17 cellular contexts compared by ENCODE assay signal in genomic region chr7:94423865-94424264, GRCh38. TPM values are rescaled to one million over a fixed set of nuclear protein-coding genes. Genes with fewer than 3 reads are reported as not detected.
DNase-seq lines count a peak whose midpoint lies in the region; ATAC-seq, FAIRE-seq and TF ChIP-seq lines count a peak whose summit lies in the region.
"Had no signal": no experiment of that assay in that cellular context is flagged by ENCODE, and none has a peak within 500 bp of the region (broad histone marks: within the 10 kb centered on the region; RNA-seq: fewer than 3 reads in every experiment).

No MANE protein-coding gene starts in this region.

- ATAC-seq in HepG2 = no peak
- ATAC-seq in GM18498 (IDR thresholded peaks at IDR 0.05; ENCODE audit: unreplicated experiment) = no peak
- ATAC-seq: A549, GM12878, left lobe of liver had no signal

- no peak overlapping the region for H3K9ac ChIP-seq in HepG2 (ENCODE audit: insufficient read depth, low read depth, low read length)
- H3K9ac ChIP-seq in Karpas-422 (ENCODE audit: low read length) = no peak overlapping the region

- no peaks in the 10 kb centered on the region for H3K9me3 ChIP-seq in AG04450 (ENCODE audit: control insufficient read depth, insufficient read depth, low read length)
- H3K9me3 ChIP-seq in HepG2 (ENCODE audit: low read length) = no peaks in the 10 kb centered on the region
- no peaks in the 10 kb centered on the region for H3K9me3 ChIP-seq in Karpas-422 (ENCODE audit: low read length)
- H3K9me3 ChIP-seq: A549 had no signal

- H4K20me1 ChIP-seq in HepG2 (ENCODE audit: insufficient read depth, low read length) (no peaks in the 10 kb centered on the region), Karpas-422 (ENCODE audit: insufficient read depth, low read depth, low read length) (no peaks in the 10 kb centered on the region)

- no peaks in the 10 kb centered on the region for H3K79me2 ChIP-seq in HepG2 (ENCODE audit: insufficient read depth, low read length)
- H3K79me2 ChIP-seq in Karpas-422 (ENCODE audit: low read length) = no peaks in the 10 kb centered on the region

- peak overlapping the region; percentile 39 to 89 (median 88) for H3K27ac Mint-ChIP-seq in nephron
- H3K27ac Mint-ChIP-seq: activated naive CD8-positive, alpha-beta T cell; nephron progenitor cell had no signal

- in situ Hi-C loops in HepG2 (cut with HindIII; ENCODE audit: extremely low pct_ligation_motif_present, low pct_unique_long_range_greater_than_20kb) = no loop called here

- intact Hi-C loops in HepG2 (cut with micrococcal nuclease; ENCODE audit: unreplicated experiment) = no loop called here

- H2AFZ ChIP-seq in HepG2 (ENCODE audit: low read length) (no peak overlapping the region), Karpas-422 (ENCODE audit: low read length) (no peak overlapping the region)

- TF ChIP-seq POLR2A in HepG2 (IDR thresholded peaks at IDR 0.05; ENCODE audit: insufficient read depth in 1 of 2, low read depth in 2 of 2, low read length in 2 of 2) = no peak

- no peak for TF ChIP-seq RAD21 in HepG2 (CRISPR knock-in tag; IDR thresholded peaks at IDR 0.05)

- TF ChIP-seq CTCF in AG04450 (IDR thresholded peaks at IDR 0.05; ENCODE audit: low read depth, low read length) = no peak
- no peak for TF ChIP-seq CTCF in epithelial cell of esophagus (IDR thresholded peaks at IDR 0.05; ENCODE audit: insufficient read depth, low read depth, low read length, missing control alignments)
- no peak for TF ChIP-seq CTCF in nephron (IDR thresholded peaks at IDR 0.05; ENCODE audit: unreplicated experiment in 3 of 3)
- no peak for TF ChIP-seq CTCF in HepG2 (CRISPR knock-in tag; IDR thresholded peaks at IDR 0.05)

- no TSS peak for BruUV-seq in HepG2 (replicated peaks; lab: Mats Ljungman, UMichigan)

- DNase-seq in AG04450 (ENCODE audit: low read depth, low spot score) = peak; percentile 42
- peak; percentile 53 for DNase-seq in RPMI7951 (ENCODE audit: low read depth)
- DNase-seq in epithelial cell of esophagus (ENCODE audit: low read depth) = peak; percentile 54
- DNase-seq in HepG2 (ENCODE audit: low spot score) = no peak
- DNase-seq in NCI-H146 (lab: John Stamatoyannopoulos, UW) = no peak
- DNase-seq in Karpas-422 = no peak
- DNase-seq: activated CD8-positive, alpha-beta memory T cell treated with anti-CD3 and anti-CD28 coated beads, Interleukin-2, amount 50 U/mL, for 48 hours; DMS 273 treated with DMSO at 0.1 percent for 48 hours; dorsolateral prefrontal cortex; nephron progenitor cell; substantia nigra had no signal

- H3K4me1 ChIP-seq in HepG2 (ENCODE audit: insufficient read depth, low read length) (no peaks in the 10 kb centered on the region), Karpas-422 (ENCODE audit: low read length) (no peaks in the 10 kb centered on the region)
- H3K4me1 ChIP-seq: A549 had no signal

- H3K4me3 ChIP-seq in AG04450 (ENCODE audit: low read depth, low read length) (no peak overlapping the region), epithelial cell of esophagus (ENCODE audit: low read length) (no peak overlapping the region), HepG2 (replicated peaks in 1 of 3; ENCODE audit: insufficient read depth in 1 of 3, low read depth in 2 of 3, low read length in 3 of 3) (no peak overlapping the region), Karpas-422 (ENCODE audit: low read length) (no peak overlapping the region)
- H3K4me3 ChIP-seq: A549, dorsolateral prefrontal cortex, GM12878 had no signal

- H3K9me2 ChIP-seq in Karpas-422 (replicated peaks; ENCODE audit: insufficient read depth, low read length) = no peaks in the 10 kb centered on the region

- H3K4me2 ChIP-seq in HepG2 (ENCODE audit: low read depth, low read length) (no peak overlapping the region), Karpas-422 (ENCODE audit: low read depth, low read length, poor library complexity, severe bottlenecking) (no peak overlapping the region)
- H3K4me2 ChIP-seq: A549 had no signal

- H3K4me1 Mint-ChIP-seq in nephron = peaks cover 37% of the 10 kb centered on the region
- H3K4me1 Mint-ChIP-seq: nephron progenitor cell had no signal

- H3K27ac ChIP-seq in AG04450 (ENCODE audit: low read depth, low read length) (peak overlapping the region; percentile 89), HepG2 (ENCODE audit: extremely low read length, insufficient read depth, low read length) (no peak overlapping the region), Karpas-422 (ENCODE audit: low read length) (no peak overlapping the region)
- H3K27ac ChIP-seq: A549, dorsolateral prefrontal cortex had no signal

- 4% methylated on average over 1 of the region's 1 CpG for WGBS in HepG2 (ENCODE audit: low lambda C conversion rate)

- H3K27me3 ChIP-seq in AG04450 (ENCODE audit: control insufficient read depth, insufficient read depth, low read length) (no peaks in the 10 kb centered on the region), HepG2 (ENCODE audit: control insufficient read depth in 1 of 2, insufficient read depth in 2 of 2, low read length in 2 of 2) (peaks cover 0 to 34% of the 10 kb centered on the region in 2 experiments; a peak in 3 of 5 replicates), Karpas-422 (ENCODE audit: low read length) (no peaks in the 10 kb centered on the region)
- H3K27me3 ChIP-seq: dorsolateral prefrontal cortex had no signal

- CTCF ChIA-PET in AG04450 (lab: Charles Lee) (interaction anchor here (2.2 to 4.3 kb wide), 3 partner anchors 12 to 135 kb away, joined by 13 to 32 read pairs (median 21); no protein-coding TSS in a partner anchor), HepG2 (lab: Yijun Ruan, JAX; ENCODE audit: low intra/inter-chr PET ratio, low total read pairs) (no interaction called here)

- TF ChIP-seq EP300 in HepG2 (IDR thresholded peaks at IDR 0.05; ENCODE audit: low read depth in 2 of 2, low read length in 2 of 2) (no peak), HepG2 (CRISPR knock-in tag; IDR thresholded peaks at IDR 0.05; ENCODE audit: borderline replicate concordance) (no peak)

- H3K9me3 Mint-ChIP-seq in nephron = no peaks in the 10 kb centered on the region
- H3K9me3 Mint-ChIP-seq: nephron progenitor cell had no signal

- FAIRE-seq in HepG2 (lab: Jason Lieb, UNC) = no peak
- FAIRE-seq: A549, GM12878 had no signal

- H3K36me3 ChIP-seq in HepG2 (replicated peaks in 1 of 2; ENCODE audit: control insufficient read depth in 1 of 2, insufficient read depth in 2 of 2, low read length in 2 of 2) (no peaks in the 10 kb centered on the region), Karpas-422 (ENCODE audit: insufficient read depth, low read length) (no peaks in the 10 kb centered on the region)

- H3K4me3 Mint-ChIP-seq in nephron = no peak overlapping the region
- H3K4me3 Mint-ChIP-seq: activated naive CD8-positive, alpha-beta T cell; nephron progenitor cell had no signal

- H3K27me3 Mint-ChIP-seq in nephron (ENCODE audit: low read depth) = no peaks in the 10 kb centered on the region

- peaks cover 97% of the 10 kb centered on the region for H3K36me3 Mint-ChIP-seq in nephron (ENCODE audit: low read depth)
- H3K36me3 Mint-ChIP-seq: activated naive CD8-positive, alpha-beta T cell had no signal

- POLR2A ChIA-PET in AG04450 (lab: Yijun Ruan, JAX) (interaction anchor here (0.6 to 6.8 kb wide), 8 partner anchors 9 to 226 kb away, joined by 3 to 71 read pairs (median 4); no protein-coding TSS in a partner anchor), HepG2 (lab: Yijun Ruan, JAX) (no interaction called here)

TF ChIP-seq in HepG2, 621 proteins besides CTCF, POLR2A, EP300 and RAD21 (continues in another document):
- TF ChIP-seq HNRNPH1 (optimal IDR thresholded peaks at IDR 0.05; ENCODE audit: low read depth, low read length) (no peak), ZNF251 (CRISPR knock-in tag; IDR thresholded peaks at IDR 0.05) (no peak), MYC (CRISPR knock-in tag; IDR thresholded peaks at IDR 0.05; ENCODE audit: borderline replicate concordance) (no peak), KMT2B (CRISPR knock-in tag; IDR thresholded peaks at IDR 0.05) (no peak)

RNA-seq across cellular contexts. Expression of gene COL1A2, which starts 29.2 kb away (rescaled TPM):
- 4,545 and 4,815 TPM in 2 replicates for polyA plus RNA-seq in AG04450 (2011; rRNA removed)
- 1,782 and 1,823 TPM in 2 replicates for polyA minus RNA-seq in AG04450 (2011; rRNA and poly(A)+ RNA removed)
- total RNA-seq in RPMI7951 (2014; rRNA removed; shearing (Covaris generic)) = 1,601 and 1,652 TPM in 2 replicates
- not detected in 2 replicates for total RNA-seq in HepG2 (2016; rRNA removed; fragmentation: Illumina TruSeq; extraction: Trizol)
- not detected in 2 replicates for total RNA-seq in HepG2 (2016; cell fraction: cytosol; rRNA removed; fragmentation: Illumina TruSeq; extraction: Trizol; ENCODE audit: low read depth)
- total RNA-seq in HepG2 (2016; cell fraction: insoluble cytoplasmic fraction; rRNA removed; fragmentation: Illumina TruSeq; extraction: Trizol) = not detected in 2 replicates
- total RNA-seq in HepG2 (2016; cell fraction: membrane; rRNA removed; fragmentation: Illumina TruSeq; extraction: Trizol) = not detected in 2 replicates
- not detected in 2 replicates for total RNA-seq in HepG2 (2016; cell fraction: nucleus; rRNA removed; fragmentation: Illumina TruSeq; extraction: Trizol)
- polyA plus RNA-seq in HepG2 (2011; rRNA removed) = not detected in 2 replicates
- polyA plus RNA-seq in HepG2 (2011; cell fraction: cytosol; rRNA removed) = not detected in 2 replicates
- polyA plus RNA-seq in HepG2 (2011; cell fraction: nucleus; rRNA removed) = not detected in 2 replicates
- polyA plus RNA-seq in HepG2 (2012) = not detected in 2 replicates
- not detected in 2 replicates for polyA plus RNA-seq in HepG2 (2016; cell fraction: cytosol; fragmentation: Illumina TruSeq; extraction: Trizol; ENCODE audit: low read depth)
- polyA plus RNA-seq in HepG2 (2016; cell fraction: insoluble cytoplasmic fraction; fragmentation: Illumina TruSeq; extraction: Trizol; ENCODE audit: low read depth) = not detected in 2 replicates
- polyA plus RNA-seq in HepG2 (2016; cell fraction: membrane; fragmentation: Illumina TruSeq; extraction: Trizol; ENCODE audit: low read depth) = not detected in 2 replicates
- not detected in 2 replicates for polyA plus RNA-seq in HepG2 (2016; cell fraction: nucleus; fragmentation: Illumina TruSeq; extraction: Trizol; ENCODE audit: insufficient read depth, low read depth)
- polyA minus RNA-seq in HepG2 (2011; rRNA and poly(A)+ RNA removed; ENCODE audit: low replicate concordance) = 0.07 TPM in 1 of 2 replicates, not detected in the other
- polyA minus RNA-seq in HepG2 (2011; cell fraction: cytosol; rRNA and poly(A)+ RNA removed) = not detected in 2 replicates
- not detected in 2 replicates for polyA minus RNA-seq in HepG2 (2011; cell fraction: nucleus; rRNA and poly(A)+ RNA removed)
- total RNA-seq in Karpas-422 (2014; rRNA removed; shearing (Covaris generic); ENCODE audit: low replicate concordance) = not detected in 2 replicates

Comparison
In these comparisons a context has a peak if more than half of its experiments do, and no peak if none do; other contexts are left out.
1. DNase-seq: peak in AG04450 (single experiment), RPMI7951 (single experiment) and epithelial cell of esophagus (single experiment); none in HepG2 (single experiment), NCI-H146 (single experiment) and Karpas-422 (single experiment).
2. RNA of gene COL1A2, which starts 29.2 kb away (total RNA-seq): 1,601 to 1,652 TPM in RPMI7951; not detected in HepG2 and not detected in Karpas-422; every median in the first group is over 1,000 times any median in the second.